1 cellular context compared by ENCODE assay signal in genomic region chr19:54201172-54201701, GRCh38.
A peak's percentile ranks its signal among the peaks of the same experiment; 100 is the strongest.
TF ChIP-seq lines count a peak whose summit lies in the region.

No MANE protein-coding gene starts in this region.

TF ChIP-seq in GM12878, 131 proteins besides CTCF, POLR2A, EP300 and RAD21 (continued from another document):
- TF ChIP-seq ZNF687 (IDR thresholded peaks at IDR 0.05) (no peak), SRF (IDR thresholded peaks at IDR 0.05; ENCODE audit: low read depth in 2 of 2, low read length in 2 of 2) (no peak), SUZ12 (IDR thresholded peaks at IDR 0.05; ENCODE audit: unreplicated experiment) (no peak), CREM (IDR thresholded peaks at IDR 0.05; ENCODE audit: low read depth) (no peak), ELK1 (IDR thresholded peaks at IDR 0.05; ENCODE audit: low read depth, low read length) (0 out of 2 replicates have a peak, but pooled peaks have one; percentile 13), MYB (IDR thresholded peaks at IDR 0.05; ENCODE audit: borderline replicate concordance, low read depth, low read length) (no peak)
